In genomic region chr2:202172439-202173191, GRCh38 we compare ENCODE assay signal across 10 cellular contexts.
DNase-seq lines count a peak whose midpoint lies in the region; ATAC-seq and TF ChIP-seq lines count a peak whose summit lies in the region.
"Had no signal": no experiment of that assay in that cellular context is flagged by ENCODE, and none has a peak within 500 bp of the region (broad histone marks: within the 10 kb centered on the region; RNA-seq: fewer than 3 reads in every experiment).

No MANE protein-coding gene starts in this region.

- no peaks in the 10 kb centered on the region for H4K20me1 ChIP-seq in hepatocyte (ENCODE audit: insufficient read depth, poor library complexity, severe bottlenecking)

- H3K9me2 ChIP-seq in hepatocyte (replicated peaks; ENCODE audit: insufficient read depth) = no peaks in the 10 kb centered on the region

- 85% methylated on average over 6 of the region's 6 CpGs for WGBS in hepatocyte (ENCODE audit: low lambda C conversion rate, missing lambda C conversion rate)

- no peak overlapping the region for H2AFZ ChIP-seq in hepatocyte

- peak; percentile 64 for ATAC-seq in GM18870 (IDR thresholded peaks at IDR 0.05; ENCODE audit: unreplicated experiment)
- peak; percentile 81 for ATAC-seq in HG02678 (IDR thresholded peaks at IDR 0.05; ENCODE audit: unreplicated experiment)

- H3K36me3 ChIP-seq in rectal smooth muscle tissue (ENCODE audit: control insufficient read depth, insufficient read depth, low read length) (no peaks in the 10 kb centered on the region), hepatocyte (replicated peaks; ENCODE audit: insufficient read depth, low read depth) (no peaks in the 10 kb centered on the region), colonic mucosa (no peaks in the 10 kb centered on the region)
- H3K36me3 ChIP-seq: SJSA1 had no signal

- H3K4me2 ChIP-seq in hepatocyte = no peak overlapping the region

- H3K79me2 ChIP-seq in hepatocyte = no peaks in the 10 kb centered on the region

- peak; percentile 20 for DNase-seq in activated T-helper 9 cell treated with anti-CD3 and anti-CD28 coated beads, Interleukin-2, amount 50 U/mL, for 16 hours (ENCODE audit: low read depth)
- DNase-seq in hepatocyte (ENCODE audit: low spot score) (no peak), NCI-H2196 treated with DMSO at 0.1 percent for 48 hours (lab: John Stamatoyannopoulos, UW; ENCODE audit: unreplicated experiment) (no peak), colonic mucosa (no peak), C1 segment of cervical spinal cord (lab: John Stamatoyannopoulos, UW) (no peak)
- DNase-seq: caudate nucleus had no signal

- H3K27me3 ChIP-seq in rectal smooth muscle tissue (ENCODE audit: control insufficient read depth, insufficient read depth, low read length) = no peaks in the 10 kb centered on the region
- H3K27me3 ChIP-seq in hepatocyte = peaks cover 14% of the 10 kb centered on the region
- H3K27me3 ChIP-seq in colonic mucosa = no peaks in the 10 kb centered on the region
- H3K27me3 ChIP-seq: SJSA1 had no signal

- intact Hi-C loops in colonic mucosa (cut with DNase I) = loop anchor here (10.0 kb wide), 3 partner anchors 68 to 198 kb away; partner anchors contain the start of gene FZD7

- H3K4me1 ChIP-seq in rectal smooth muscle tissue (ENCODE audit: control insufficient read depth, insufficient read depth, low read length) = no peaks in the 10 kb centered on the region
- peaks cover 6% of the 10 kb centered on the region for H3K4me1 ChIP-seq in hepatocyte (ENCODE audit: insufficient read depth)
- no peaks in the 10 kb centered on the region for H3K4me1 ChIP-seq in colonic mucosa

- H3K4me3 ChIP-seq in rectal smooth muscle tissue (ENCODE audit: low read length) (no peak overlapping the region), hepatocyte (no peak overlapping the region), colonic mucosa (no peak overlapping the region)
- H3K4me3 ChIP-seq: SJSA1 had no signal

- H3K9me3 ChIP-seq in hepatocyte (ENCODE audit: low read depth) (no peaks in the 10 kb centered on the region), colonic mucosa (no peaks in the 10 kb centered on the region)
- H3K9me3 ChIP-seq: SJSA1 had no signal

- H3K9ac ChIP-seq in rectal smooth muscle tissue (ENCODE audit: low read length) (no peak overlapping the region), colonic mucosa (ENCODE audit: low read depth in 2 of 2, low read length in 2 of 2) (no peak overlapping the region)

- TF ChIP-seq CTCF in hepatocyte (IDR thresholded peaks at IDR 0.05; ENCODE audit: poor library complexity) (no peak), colonic mucosa (IDR thresholded peaks at IDR 0.05) (no peak)

- H3K27ac ChIP-seq in rectal smooth muscle tissue (ENCODE audit: low read depth, low read length) (peak overlapping the region; percentile 38), hepatocyte (no peak overlapping the region), colonic mucosa (no peak overlapping the region)
- H3K27ac ChIP-seq: SJSA1 had no signal
